ENCODE assay signal across 1 cellular context in genomic region chr3:78344918-78345317, GRCh38.
A peak's percentile ranks its signal among the peaks of the same experiment; 100 is the strongest.
TF ChIP-seq lines count a peak whose summit lies in the region.

No MANE protein-coding gene starts in this region.

TF ChIP-seq in H1, 55 proteins besides CTCF, POLR2A, EP300 and RAD21:
- no peak for TF ChIP-seq NRF1 (IDR thresholded peaks at IDR 0.05; ENCODE audit: low read depth, low read length)
- TF ChIP-seq CEBPB (IDR thresholded peaks at IDR 0.05; ENCODE audit: low read depth, low read length), result peak; percentile 50; the same call in 1 of the 2 replicates
- TF ChIP-seq PHF8 (conservative IDR thresholded peaks at IDR 0.05; ENCODE audit: low read depth, low read length), result no peak
- no peak for TF ChIP-seq JUND (IDR thresholded peaks at IDR 0.05; ENCODE audit: low read length)
